In genomic region chr11:113356203-113356602, GRCh38 we compare ENCODE assay signal across 37 cellular contexts. TPM values are rescaled to one million over a fixed set of nuclear protein-coding genes. Genes with fewer than 3 reads are reported as not detected.
"Had no signal": no experiment of that assay in that cellular context is flagged by ENCODE, and none has a peak within 500 bp of the region (broad histone marks: within the 10 kb centered on the region; RNA-seq: fewer than 3 reads in every experiment).

No MANE protein-coding gene starts in this region.

- H3K36me3 ChIP-seq: brain microvascular endothelial cell, breast epithelium had no signal

- DNase-seq: activated B cell treated with CpG ODN at 0.5 μM for 24 hours; activated CD4-positive, alpha-beta memory T cell treated with anti-CD3 and anti-CD28 coated beads, Interleukin-2, amount 10 ng/mL, durations not matched to agents 7 days and 5 days; activated CD4-positive, alpha-beta T cell treated with anti-CD3 and anti-CD28 coated beads for 36 hours; activated CD4-positive, alpha-beta T cell treated with anti-CD3 and anti-CD28 coated beads for 48 hours; activated CD4-positive, alpha-beta T cell treated with anti-CD3 and anti-CD28 coated beads, Interleukin-2, amount 10 ng/mL, durations not matched to agents 7 days and 5 days; activated CD4-positive, alpha-beta T cell treated with anti-CD3 and anti-CD28 coated beads, Interleukin-2, amount 50 U/mL, for 48 hours; activated CD4-positive, CD25-positive, alpha-beta regulatory T cell treated with anti-CD3 and anti-CD28 coated beads, Interleukin-2, amount 50 U/mL, for 72 hours; activated CD8-positive, alpha-beta memory T cell treated with anti-CD3 and anti-CD28 coated beads for 24 hours; activated CD8-positive, alpha-beta memory T cell treated with anti-CD3 and anti-CD28 coated beads, Interleukin-2, amount 10 ng/mL, durations not matched to agents 7 days and 5 days; activated CD8-positive, alpha-beta memory T cell treated with anti-CD3 and anti-CD28 coated beads, Interleukin-2, amount 50 U/mL, for 48 hours; activated CD8-positive, alpha-beta T cell treated with anti-CD3 and anti-CD28 coated beads, Interleukin-2, amount 10 ng/mL, durations not matched to agents 7 days and 5 days; activated effector memory CD4-positive, alpha-beta T cell treated with Interleukin-2 at 50 U/mL for 16 hours; activated gamma-delta T cell; activated naive CD4-positive, alpha-beta T cell treated with anti-CD3 and anti-CD28 coated beads, Interleukin-2, amount 10 ng/mL, durations not matched to agents 7 days and 5 days; activated naive CD4-positive, alpha-beta T cell treated with Interleukin-2 at 50 U/mL for 16 hours; activated naive CD8-positive, alpha-beta T cell treated with anti-CD3 and anti-CD28 coated beads, Interleukin-2, amount 10 ng/mL, durations not matched to agents 7 days and 5 days; activated naive CD8-positive, alpha-beta T cell treated with anti-CD3 and anti-CD28 coated beads, Interleukin-2, amount 50 U/mL, for 24 hours; activated T-cell treated with anti-CD3 and anti-CD28 coated beads, Interleukin-2, amount 50 U/mL, for 24 hours; activated T-cell treated with anti-CD3 and anti-CD28 coated beads, Interleukin-2, amount 50 U/mL, for 48 hours; amniotic stem cell; aorta; body of pancreas; brain microvascular endothelial cell; central memory CD4-positive, alpha-beta T cell; T-helper 1 cell; T-helper 2 cell; T-helper 9 cell had no signal

- H3K27me3 ChIP-seq: body of pancreas, brain microvascular endothelial cell, breast epithelium had no signal

- H3K4me3 ChIP-seq: body of pancreas, breast epithelium had no signal

- FAIRE-seq: astrocyte, TTC549 had no signal

- H3K4me1 ChIP-seq: body of pancreas, breast epithelium had no signal

- H3K4me1 Mint-ChIP-seq: activated B cell treated with CpG ODN at 0.5 μM for 24 hours; activated CD4-positive, alpha-beta memory T cell treated with anti-CD3 and anti-CD28 coated beads, Interleukin-2, amount 10 ng/mL, durations not matched to agents 7 days and 5 days; activated CD4-positive, alpha-beta T cell treated with anti-CD3 and anti-CD28 coated beads for 36 hours; activated CD4-positive, alpha-beta T cell treated with anti-CD3 and anti-CD28 coated beads, Interleukin-2, amount 10 ng/mL, durations not matched to agents 7 days and 5 days; activated CD8-positive, alpha-beta memory T cell treated with anti-CD3 and anti-CD28 coated beads, Interleukin-2, amount 10 ng/mL, durations not matched to agents 7 days and 5 days; activated naive CD4-positive, alpha-beta T cell treated with anti-CD3 and anti-CD28 coated beads, Interleukin-2, amount 10 ng/mL, durations not matched to agents 7 days and 5 days; activated naive CD8-positive, alpha-beta T cell treated with anti-CD3 and anti-CD28 coated beads, Interleukin-2, amount 10 ng/mL, durations not matched to agents 7 days and 5 days; activated naive CD8-positive, alpha-beta T cell treated with anti-CD3 and anti-CD28 coated beads, Interleukin-2, amount 50 U/mL, for 24 hours had no signal

- H3K27ac Mint-ChIP-seq: activated B cell treated with CpG ODN at 0.5 μM for 24 hours; activated CD4-positive, alpha-beta memory T cell treated with anti-CD3 and anti-CD28 coated beads, Interleukin-2, amount 10 ng/mL, durations not matched to agents 7 days and 5 days; activated CD4-positive, alpha-beta T cell treated with anti-CD3 and anti-CD28 coated beads for 36 hours; activated CD4-positive, alpha-beta T cell treated with anti-CD3 and anti-CD28 coated beads, Interleukin-2, amount 10 ng/mL, durations not matched to agents 7 days and 5 days; activated CD8-positive, alpha-beta memory T cell treated with anti-CD3 and anti-CD28 coated beads, Interleukin-2, amount 10 ng/mL, durations not matched to agents 7 days and 5 days; activated CD8-positive, alpha-beta T cell treated with anti-CD3 and anti-CD28 coated beads, Interleukin-2, amount 10 ng/mL, durations not matched to agents 7 days and 5 days; activated naive CD4-positive, alpha-beta T cell treated with anti-CD3 and anti-CD28 coated beads, Interleukin-2, amount 10 ng/mL, durations not matched to agents 7 days and 5 days; activated naive CD4-positive, alpha-beta T cell treated with anti-CD3 and anti-CD28 coated beads, Interleukin-2, amount 50 U/mL, for 24 hours; activated naive CD8-positive, alpha-beta T cell; activated naive CD8-positive, alpha-beta T cell treated with anti-CD3 and anti-CD28 coated beads, Interleukin-2, amount 10 ng/mL, durations not matched to agents 7 days and 5 days; activated naive CD8-positive, alpha-beta T cell treated with anti-CD3 and anti-CD28 coated beads, Interleukin-2, amount 50 U/mL, for 24 hours; activated T-cell treated with anti-CD3 and anti-CD28 coated beads, Interleukin-2, amount 50 U/mL, for 24 hours; activated T-helper 2 cell treated with anti-CD3 and anti-CD28 coated beads, Interferon-gamma antibody, Interleukin-2, Interleukin-4, amounts not matched to agents 10 μg/mL and 5 μg/mL and 100 μg/mL, durations not matched to agents 14 hours and 24 hours and 36 hours; T-helper 1 cell treated with Interleukin-12 subunit alpha and Interleukin-12 subunit beta and Interleukin-4 antibody, amounts not matched to agents 30 μg/mL and 1 μg/mL, for 36 hours; T-helper 2 cell treated with Interferon-gamma antibody and Interleukin-4, amounts not matched to agents 5 μg/mL and 100 μg/mL, for 36 hours had no signal

- H3K27ac ChIP-seq: body of pancreas, brain microvascular endothelial cell, breast epithelium, VCaP had no signal

- H3K4me3 Mint-ChIP-seq: activated B cell treated with CpG ODN at 0.5 μM for 24 hours; activated CD4-positive, alpha-beta memory T cell treated with anti-CD3 and anti-CD28 coated beads, Interleukin-2, amount 10 ng/mL, durations not matched to agents 7 days and 5 days; activated CD4-positive, alpha-beta T cell treated with anti-CD3 and anti-CD28 coated beads for 36 hours; activated CD4-positive, alpha-beta T cell treated with anti-CD3 and anti-CD28 coated beads, Interleukin-2, amount 10 ng/mL, durations not matched to agents 7 days and 5 days; activated CD8-positive, alpha-beta memory T cell treated with anti-CD3 and anti-CD28 coated beads, Interleukin-2, amount 10 ng/mL, durations not matched to agents 7 days and 5 days; activated CD8-positive, alpha-beta T cell treated with anti-CD3 and anti-CD28 coated beads, Interleukin-2, amount 10 ng/mL, durations not matched to agents 7 days and 5 days; activated naive CD4-positive, alpha-beta T cell treated with anti-CD3 and anti-CD28 coated beads, Interleukin-2, amount 10 ng/mL, durations not matched to agents 7 days and 5 days; activated naive CD4-positive, alpha-beta T cell treated with anti-CD3 and anti-CD28 coated beads, Interleukin-2, amount 50 U/mL, for 24 hours; activated naive CD8-positive, alpha-beta T cell; activated naive CD8-positive, alpha-beta T cell treated with anti-CD3 and anti-CD28 coated beads, Interleukin-2, amount 10 ng/mL, durations not matched to agents 7 days and 5 days; activated naive CD8-positive, alpha-beta T cell treated with anti-CD3 and anti-CD28 coated beads, Interleukin-2, amount 50 U/mL, for 24 hours; activated T-cell treated with anti-CD3 and anti-CD28 coated beads, Interleukin-2, amount 50 U/mL, for 24 hours; T-helper 1 cell treated with Interleukin-12 subunit alpha and Interleukin-12 subunit beta and Interleukin-4 antibody, amounts not matched to agents 30 μg/mL and 1 μg/mL, for 36 hours; T-helper 2 cell treated with Interferon-gamma antibody and Interleukin-4, amounts not matched to agents 5 μg/mL and 100 μg/mL, for 36 hours had no signal

- ATAC-seq: activated CD4-positive, alpha-beta T cell treated with anti-CD3 and anti-CD28 coated beads for 36 hours; activated CD8-positive, alpha-beta memory T cell treated with anti-CD3 and anti-CD28 coated beads, Interleukin-2, amount 10 ng/mL, durations not matched to agents 7 days and 5 days; activated CD8-positive, alpha-beta T cell treated with anti-CD3 and anti-CD28 coated beads, Interleukin-2, amount 10 ng/mL, durations not matched to agents 7 days and 5 days; activated naive CD8-positive, alpha-beta T cell treated with anti-CD3 and anti-CD28 coated beads, Interleukin-2, amount 50 U/mL, for 24 hours; body of pancreas had no signal

- H3K27me3 Mint-ChIP-seq: activated B cell treated with CpG ODN at 0.5 μM for 24 hours; activated CD4-positive, alpha-beta memory T cell treated with anti-CD3 and anti-CD28 coated beads, Interleukin-2, amount 10 ng/mL, durations not matched to agents 7 days and 5 days; activated CD4-positive, alpha-beta T cell treated with anti-CD3 and anti-CD28 coated beads for 36 hours; activated CD4-positive, alpha-beta T cell treated with anti-CD3 and anti-CD28 coated beads, Interleukin-2, amount 10 ng/mL, durations not matched to agents 7 days and 5 days; activated CD8-positive, alpha-beta memory T cell treated with anti-CD3 and anti-CD28 coated beads, Interleukin-2, amount 10 ng/mL, durations not matched to agents 7 days and 5 days; activated naive CD4-positive, alpha-beta T cell treated with anti-CD3 and anti-CD28 coated beads, Interleukin-2, amount 10 ng/mL, durations not matched to agents 7 days and 5 days; activated naive CD4-positive, alpha-beta T cell treated with anti-CD3 and anti-CD28 coated beads, Interleukin-2, amount 50 U/mL, for 24 hours; activated naive CD8-positive, alpha-beta T cell; activated naive CD8-positive, alpha-beta T cell treated with anti-CD3 and anti-CD28 coated beads, Interleukin-2, amount 10 ng/mL, durations not matched to agents 7 days and 5 days; activated naive CD8-positive, alpha-beta T cell treated with anti-CD3 and anti-CD28 coated beads, Interleukin-2, amount 50 U/mL, for 24 hours; activated T-cell treated with anti-CD3 and anti-CD28 coated beads, Interleukin-2, amount 50 U/mL, for 24 hours had no signal

RNA-seq across cellular contexts. Expression of gene ANKK1, which starts 31.4 kb away (rescaled TPM):
- total RNA-seq: activated CD4-positive, alpha-beta memory T cell treated with anti-CD3 and anti-CD28 coated beads, Interleukin-2, amount 10 ng/mL, durations not matched to agents 7 days and 5 days; activated CD8-positive, alpha-beta T cell treated with anti-CD3 and anti-CD28 coated beads, Interleukin-2, amount 10 ng/mL, durations not matched to agents 7 days and 5 days; astrocyte; chondrocyte had no signal
